Comparison of ENCODE assay signal across 23 cellular contexts in the genomic region with DNA sequence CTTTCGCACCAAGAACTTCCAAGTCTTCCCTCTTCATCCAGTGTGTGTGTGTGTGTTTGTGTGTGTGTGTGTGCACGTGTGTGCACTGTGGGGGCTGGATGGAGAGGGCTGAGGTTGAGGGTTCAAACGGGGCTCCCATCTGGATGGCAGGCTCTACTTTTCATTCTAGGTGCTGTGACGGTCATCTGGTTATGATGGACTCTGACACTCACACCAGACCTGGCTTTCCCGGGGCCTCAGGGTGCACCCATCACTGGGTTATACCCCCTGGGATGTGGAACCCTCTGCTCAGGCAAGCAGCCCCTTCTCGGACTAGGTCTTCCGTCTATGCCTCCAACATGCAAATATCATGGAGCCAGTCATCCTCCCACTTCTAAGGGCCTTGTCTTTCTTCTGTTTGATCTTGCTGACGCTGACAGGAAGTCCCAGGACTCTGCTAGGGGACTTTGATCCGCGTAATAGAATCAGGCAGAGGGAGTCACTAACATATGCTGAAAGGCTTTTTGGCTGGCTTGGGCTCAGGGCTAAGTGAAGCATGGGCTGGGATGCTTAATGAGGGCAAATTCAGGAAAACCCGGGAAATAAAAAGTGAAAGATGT.
A peak's percentile ranks its signal among the peaks of the same experiment; 100 is the strongest.
DNase-seq lines count a peak whose midpoint lies in the region; ATAC-seq and TF ChIP-seq lines count a peak whose summit lies in the region.
"Had no signal": no experiment of that assay in that cellular context is flagged by ENCODE, and none has a peak within 500 bp of the region (broad histone marks: within the 10 kb centered on the region; RNA-seq: fewer than 3 reads in every experiment).

No MANE protein-coding gene starts in this region.

- H3K9me2 ChIP-seq in GM23338 (ENCODE audit: insufficient read depth), result peaks cover 5% of the 10 kb centered on the region; the same call in 1 of the 2 replicates

- H4K5ac ChIP-seq in mesendoderm (ENCODE audit: low read length), result no peak overlapping the region

- no peak for DNase-seq in activated naive CD4-positive, alpha-beta T cell treated with anti-CD3 and anti-CD28 coated beads, Interleukin-2, amount 50 U/mL, for 72 hours (ENCODE audit: low spot score in 2 of 2)
- no peak for DNase-seq in activated naive CD4-positive, alpha-beta T cell treated with anti-CD3 and anti-CD28 coated beads, Interleukin-2, amount 50 U/mL, for 16 hours
- DNase-seq in GM23338 (ENCODE audit: low spot score) (peak; percentile 26), WTC11 (ENCODE audit: low spot score) (no peak), mesendoderm (peak; percentile 61), NCI-H2227 treated with DMSO at 0.1 percent for 48 hours (lab: John Stamatoyannopoulos, UW) (no peak), NCI-H2196 (lab: John Stamatoyannopoulos, UW; ENCODE audit: unreplicated experiment) (no peak)
- DNase-seq: activated CD4-positive, alpha-beta T cell treated with anti-CD3 and anti-CD28 coated beads, Interleukin-2, amount 50 U/mL, for 48 hours; aorta; COR-L47; DMS79; IMR-90; NCI-H1092; NCI-H187; NCI-H69; stimulated activated CD4-positive, alpha-beta T cell treated with anti-CD3 and anti-CD28 coated beads, Interleukin-2, amount 100 ng/mL, for 48 hours; stimulated activated naive B cell treated with anti-CD40 and anti-IgM and Interleukin-4, amounts not matched to agents 10 μg/mL and 1 μg/mL and 100 μg/mL, for 72 hours; WERI-Rb-1 had no signal

- no peak overlapping the region for H4K8ac ChIP-seq in mesendoderm (ENCODE audit: low read depth, low read length)

- H3K27me3 ChIP-seq in GM23338 (ENCODE audit: insufficient read depth) (no peaks in the 10 kb centered on the region), mesendoderm (ENCODE audit: insufficient read depth, low read length, poor library complexity) (no peaks in the 10 kb centered on the region)
- H3K27me3 ChIP-seq: neutrophil had no signal

- H3K79me2 ChIP-seq in GM23338 (replicated peaks; ENCODE audit: insufficient read depth), result no peaks in the 10 kb centered on the region
- H3K79me2 ChIP-seq in mesendoderm (ENCODE audit: control insufficient read depth, insufficient read depth, low read length), result no peaks in the 10 kb centered on the region

- no peak overlapping the region for H3K4me3 ChIP-seq in GM23338
- H3K4me3 ChIP-seq in mesendoderm (ENCODE audit: low read length), result no peak overlapping the region
- H3K4me3 ChIP-seq: skin epidermis, thoracic aorta had no signal

- H3K4me1 ChIP-seq in GM23338 (ENCODE audit: insufficient read depth) (0 out of 2 replicates have a peak, but pooled peaks cover 3% of the 10 kb centered on the region), mesendoderm (ENCODE audit: control insufficient read depth, low read depth, low read length) (peaks cover 2% of the 10 kb centered on the region)

- H2BK15ac ChIP-seq in mesendoderm (replicated peaks; ENCODE audit: low read depth), result no peak overlapping the region

- CTCF ChIA-PET in WTC11 (lab: Charles Lee), result interaction anchor here (0.8 to 1.9 kb wide), 5 partner anchors 32 to 225 kb away, joined by 3 to 7 read pairs (median 5); no protein-coding TSS in a partner anchor

- no peak overlapping the region for H3K9ac ChIP-seq in mesendoderm (ENCODE audit: low read length)

- H2BK5ac ChIP-seq in mesendoderm (ENCODE audit: low read length), result no peak overlapping the region

- no peak overlapping the region for H3K4me3 Mint-ChIP-seq in GM23338
- H3K4me3 Mint-ChIP-seq in WTC11, result no peak overlapping the region
- H3K4me3 Mint-ChIP-seq: stimulated activated naive B cell treated with anti-CD40 and anti-IgM and Interleukin-4, amounts not matched to agents 10 μg/mL and 1 μg/mL and 100 μg/mL, for 72 hours had no signal

- H3K79me1 ChIP-seq in mesendoderm (ENCODE audit: low read length), result no peaks in the 10 kb centered on the region

- no CpG with 5 or more reads among the region's 11 CpGs for WGBS in mesendoderm (ENCODE audit: extremely low coverage, insufficient coverage, low lambda C conversion rate)

- H3K36me3 ChIP-seq in GM23338 (ENCODE audit: insufficient read depth) (no peaks in the 10 kb centered on the region), mesendoderm (ENCODE audit: control insufficient read depth, insufficient read depth, low read length) (no peaks in the 10 kb centered on the region)
- H3K36me3 ChIP-seq: neutrophil, thoracic aorta, WERI-Rb-1 had no signal

- H3K27ac ChIP-seq in GM23338 (ENCODE audit: low read depth) (no peak overlapping the region), mesendoderm (ENCODE audit: low read depth, low read length) (no peak overlapping the region)
- H3K27ac ChIP-seq: neutrophil, RWPE1, thoracic aorta, WERI-Rb-1 had no signal

- no peak overlapping the region for H3K56ac ChIP-seq in mesendoderm (ENCODE audit: low read length)

- H4K20me1 ChIP-seq in GM23338 (replicated peaks; ENCODE audit: insufficient read depth), result no peaks in the 10 kb centered on the region

- peak overlapping the region; percentile 95; the same call in 1 of the 2 replicates for H2AFZ ChIP-seq in GM23338

- H3K18ac ChIP-seq in mesendoderm (ENCODE audit: low read length), result no peak overlapping the region

- no peak for TF ChIP-seq CTCF in GM23338 (conservative IDR thresholded peaks at IDR 0.05; ENCODE audit: low read depth in 2 of 2)
- no peak for TF ChIP-seq CTCF in WTC11 (IDR thresholded peaks at IDR 0.05)

- no peaks in the 10 kb centered on the region for H3F3A ChIP-seq in GM23338 (replicated peaks; ENCODE audit: low read depth)

- H2BK120ac ChIP-seq in mesendoderm (ENCODE audit: low read depth, low read length), result no peak overlapping the region

- no peak overlapping the region for H3K4ac ChIP-seq in mesendoderm (ENCODE audit: low read depth, low read length)

- peak; percentile 63 to 71 for ATAC-seq in activated naive CD4-positive, alpha-beta T cell treated with anti-CD3 and anti-CD28 coated beads, Interleukin-2, amount 50 U/mL, for 72 hours
- ATAC-seq in GM23338, result peak; percentile 32
- peak; percentile 36 for ATAC-seq in WTC11
- ATAC-seq in GM19328 (IDR thresholded peaks at IDR 0.05; ENCODE audit: unreplicated experiment), result no peak
- ATAC-seq: stimulated activated naive B cell treated with anti-CD40 and anti-IgM and Interleukin-4, amounts not matched to agents 10 μg/mL and 1 μg/mL and 100 μg/mL, for 72 hours had no signal

- H3K27me3 Mint-ChIP-seq in GM23338 (ENCODE audit: insufficient read depth, low read depth, poor library complexity) (peaks cover 18% of the 10 kb centered on the region), WTC11 (ENCODE audit: low read depth) (no peaks in the 10 kb centered on the region)

- H3K36me3 Mint-ChIP-seq in activated naive CD4-positive, alpha-beta T cell treated with anti-CD3 and anti-CD28 coated beads, Interleukin-2, amount 50 U/mL, for 72 hours, result peaks cover 0 to 6% of the 10 kb centered on the region in 2 donors
- H3K36me3 Mint-ChIP-seq in GM23338 (ENCODE audit: low read depth) (no peaks in the 10 kb centered on the region), WTC11 (no peaks in the 10 kb centered on the region)
- H3K36me3 Mint-ChIP-seq: stimulated activated naive B cell treated with anti-CD40 and anti-IgM and Interleukin-4, amounts not matched to agents 10 μg/mL and 1 μg/mL and 100 μg/mL, for 72 hours had no signal

- peak overlapping the region; percentile 11 for H2AK5ac ChIP-seq in mesendoderm (ENCODE audit: low read length)

- H3K27ac Mint-ChIP-seq in activated naive CD4-positive, alpha-beta T cell treated with anti-CD3 and anti-CD28 coated beads, Interleukin-2, amount 50 U/mL, for 72 hours, result no peak overlapping the region
- H3K27ac Mint-ChIP-seq in GM23338 (no peak overlapping the region), WTC11 (no peak overlapping the region)
- H3K27ac Mint-ChIP-seq: stimulated activated naive B cell treated with anti-CD40 and anti-IgM and Interleukin-4, amounts not matched to agents 10 μg/mL and 1 μg/mL and 100 μg/mL, for 72 hours had no signal

- peaks cover 4 to 5% of the 10 kb centered on the region in 2 donors for H3K9me3 Mint-ChIP-seq in activated naive CD4-positive, alpha-beta T cell treated with anti-CD3 and anti-CD28 coated beads, Interleukin-2, amount 50 U/mL, for 72 hours
- peaks cover 2% of the 10 kb centered on the region; the same call in 1 of the 3 replicates for H3K9me3 Mint-ChIP-seq in GM23338
- no peaks in the 10 kb centered on the region for H3K9me3 Mint-ChIP-seq in WTC11
- H3K9me3 Mint-ChIP-seq: stimulated activated naive B cell treated with anti-CD40 and anti-IgM and Interleukin-4, amounts not matched to agents 10 μg/mL and 1 μg/mL and 100 μg/mL, for 72 hours had no signal

- no peak overlapping the region for H3K23ac ChIP-seq in mesendoderm (ENCODE audit: low read length)

- H3K4me2 ChIP-seq in GM23338 (no peak overlapping the region), mesendoderm (ENCODE audit: low read length) (no peak overlapping the region)

- POLR2A ChIA-PET in WTC11 (lab: Charles Lee), result no interaction called here

- H3K4me1 Mint-ChIP-seq in GM23338, result peaks cover 13% of the 10 kb centered on the region
- H3K4me1 Mint-ChIP-seq in WTC11, result peaks cover 17% of the 10 kb centered on the region
- H3K4me1 Mint-ChIP-seq: stimulated activated naive B cell treated with anti-CD40 and anti-IgM and Interleukin-4, amounts not matched to agents 10 μg/mL and 1 μg/mL and 100 μg/mL, for 72 hours had no signal

TF ChIP-seq in GM23338, 12 proteins besides CTCF, POLR2A, EP300 and RAD21 (continues in another document):
- TF ChIP-seq NANOG (IDR thresholded peaks at IDR 0.05; ENCODE audit: borderline replicate concordance), result no peak
- no peak for TF ChIP-seq ZNF114 (CRISPR knock-in tag; IDR thresholded peaks at IDR 0.05)
- TF ChIP-seq EZH2 (IDR thresholded peaks at IDR 0.05; ENCODE audit: low read depth, unreplicated experiment), result no peak
- TF ChIP-seq ZNF331 (CRISPR knock-in tag; IDR thresholded peaks at IDR 0.05; ENCODE audit: low read depth), result no peak
- no peak for TF ChIP-seq POLR2AphosphoS5 (IDR thresholded peaks at IDR 0.05; ENCODE audit: low read depth)

TF ChIP-seq in WTC11, 78 proteins besides CTCF, POLR2A, EP300 and RAD21:
- TF ChIP-seq TEAD1 (CRISPR knock-in tag; IDR thresholded peaks at IDR 0.05) (no peak), SP1 (CRISPR knock-in tag; conservative IDR thresholded peaks at IDR 0.05) (no peak), FOXP1 (CRISPR knock-in tag; IDR thresholded peaks at IDR 0.05; ENCODE audit: borderline replicate concordance) (no peak), NR2C2 (CRISPR knock-in tag; IDR thresholded peaks at IDR 0.05) (no peak)
TF ChIP-seq in WTC11: peak in this region for 0.

Comparison
In these comparisons a context has a peak if more than half of its experiments do, and no peak if none do; other contexts are left out.
1. DNase-seq: peak in GM23338 (single experiment) and mesendoderm (single experiment); none in activated naive CD4-positive, alpha-beta T cell treated with anti-CD3 and anti-CD28 coated beads, Interleukin-2, amount 50 U/mL, for 72 hours (0 of 2), activated naive CD4-positive, alpha-beta T cell treated with anti-CD3 and anti-CD28 coated beads, Interleukin-2, amount 50 U/mL, for 16 hours (single experiment), WTC11 (single experiment), NCI-H2227 treated with DMSO at 0.1 percent for 48 hours (single experiment) and NCI-H2196 (single experiment).